In the genomic region with DNA sequence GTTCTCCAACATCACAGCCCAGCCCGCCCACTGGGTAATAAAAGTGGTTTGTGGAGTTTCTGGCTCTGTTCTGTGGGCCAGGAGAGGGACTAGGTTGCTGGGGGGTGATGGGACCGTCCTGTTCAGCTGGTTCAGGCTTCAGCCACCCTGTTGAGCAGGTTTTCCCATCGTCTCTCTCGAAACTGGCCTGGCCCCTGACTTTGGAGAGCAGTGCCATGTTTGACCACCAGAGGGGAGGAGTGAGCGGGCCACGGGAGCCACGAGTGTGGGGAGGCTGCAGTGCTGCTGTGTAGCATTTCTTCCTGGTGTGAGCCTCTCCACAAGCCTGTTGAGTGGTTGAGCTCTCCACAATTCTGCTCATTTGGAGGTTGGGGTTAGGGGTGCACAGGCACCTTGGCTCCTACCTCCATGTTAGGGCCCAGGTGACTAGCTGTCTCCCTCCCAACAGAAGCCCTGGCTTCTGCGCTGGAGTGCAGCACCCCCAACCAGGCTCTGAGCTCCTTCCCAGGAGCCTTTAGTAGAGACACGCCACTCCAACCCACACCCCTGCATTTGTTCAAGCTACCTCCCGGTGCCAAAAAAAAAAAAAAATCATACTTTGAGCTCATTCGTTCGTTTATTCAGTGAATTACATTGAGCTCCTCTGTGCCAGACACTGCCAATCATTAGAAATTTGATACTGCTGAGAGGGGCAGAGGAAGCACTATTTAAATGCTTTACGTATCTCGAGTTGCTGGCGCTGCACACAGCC, we compare ENCODE assay signal across 8 cellular contexts. TPM values are rescaled to one million over a fixed set of nuclear protein-coding genes. Genes with fewer than 3 reads are reported as not detected.
DNase-seq lines count a peak whose midpoint lies in the region; ATAC-seq and TF ChIP-seq lines count a peak whose summit lies in the region.

No MANE protein-coding gene starts in this region.

- TF ChIP-seq RAD21 in neural cell (conservative IDR thresholded peaks at IDR 0.05): peak; percentile 68

- DNase-seq in activated gamma-delta T cell treated with Interleukin-2 at 50 U/mL for 16 hours (peak; percentile 79), activated gamma-delta T cell (lab: John Stamatoyannopoulos, UW) (no peak), HUDEP-2 (lab: John Stamatoyannopoulos, UW; ENCODE audit: unreplicated experiment in 76 of 76) (peak in 66 of 76 experiments; percentile 5 to 86 (median 60)), fibroblast of gingiva (ENCODE audit: low read depth) (peak; percentile 32), stomach (peak; percentile 89)
- peak; percentile 77 for DNase-seq in activated T-cell treated with anti-CD3 and anti-CD28 coated beads, Interleukin-2, amount 50 U/mL, for 4 hours

- H3K27me3 Mint-ChIP-seq in activated T-cell treated with anti-CD3 and anti-CD28 coated beads, Interleukin-2, amount 50 U/mL, for 4 hours (ENCODE audit: low read depth): peaks cover 1% of the 10 kb centered on the region

- no peak overlapping the region for H3K4me2 ChIP-seq in neural cell (ENCODE audit: low read length)

- intact Hi-C loops in stomach (cut with DNase I; ENCODE audit: low total_unique reads): no loop called here

- H3K27ac ChIP-seq in neural cell (ENCODE audit: low read length): no peak overlapping the region
- H3K27ac ChIP-seq in stomach: peak overlapping the region in 3 of 5 donors; percentile 16 to 70 (median 25)

- H3K36me3 Mint-ChIP-seq in activated T-cell treated with anti-CD3 and anti-CD28 coated beads, Interleukin-2, amount 50 U/mL, for 4 hours (ENCODE audit: insufficient read depth): peaks cover 2% of the 10 kb centered on the region

- H3K4me1 Mint-ChIP-seq in activated T-cell treated with anti-CD3 and anti-CD28 coated beads, Interleukin-2, amount 50 U/mL, for 4 hours (ENCODE audit: low read depth): peaks cover 9% of the 10 kb centered on the region

- H3K9ac ChIP-seq in neural cell (ENCODE audit: low read length): no peak overlapping the region

- H3K27me3 ChIP-seq in neural cell (ENCODE audit: insufficient read depth, low read depth, low read length): no peaks in the 10 kb centered on the region
- H3K27me3 ChIP-seq in stomach: peaks cover 0 to 4% (median 0%) of the 10 kb centered on the region in 3 donors

- H3F3A ChIP-seq in neural cell (ENCODE audit: insufficient read depth, low read length, poor library complexity, severe bottlenecking): no peaks in the 10 kb centered on the region

- 25 to 33% (median 32%) methylated on average over 14 to 15 of the region's 15 CpGs for WGBS in stomach, 5 donors

- no peaks in the 10 kb centered on the region for H3K9me3 Mint-ChIP-seq in activated T-cell treated with anti-CD3 and anti-CD28 coated beads, Interleukin-2, amount 50 U/mL, for 4 hours

- no peaks in the 10 kb centered on the region for H4K20me1 ChIP-seq in neural cell (ENCODE audit: insufficient read depth)

- no peak overlapping the region for H2AFZ ChIP-seq in neural cell (ENCODE audit: low read depth, low read length)

- ATAC-seq in activated T-cell treated with anti-CD3 and anti-CD28 coated beads, Interleukin-2, amount 50 U/mL, for 4 hours: peak; percentile 89

- H3K4me3 ChIP-seq in neural cell (ENCODE audit: low read length): no peak overlapping the region
- H3K4me3 ChIP-seq in stomach: no peak overlapping the region

- H3K9me3 ChIP-seq in neural cell (ENCODE audit: low read length): no peaks in the 10 kb centered on the region
- H3K9me3 ChIP-seq in stomach: no peaks in the 10 kb centered on the region

- H3K79me2 ChIP-seq in neural cell (replicated peaks; ENCODE audit: insufficient read depth, low read length): no peaks in the 10 kb centered on the region

- H3K9me2 ChIP-seq in neural cell (ENCODE audit: insufficient read depth, low read length): no peaks in the 10 kb centered on the region

- H3K4me3 Mint-ChIP-seq in activated T-cell treated with anti-CD3 and anti-CD28 coated beads, Interleukin-2, amount 50 U/mL, for 4 hours: no peak overlapping the region

- peaks cover 10 to 22% (median 18%) of the 10 kb centered on the region in 4 donors for H3K4me1 ChIP-seq in stomach

- TF ChIP-seq CTCF in neural cell (IDR thresholded peaks at IDR 0.05; ENCODE audit: poor library complexity, severe bottlenecking) (peak; percentile 81), stomach (IDR thresholded peaks at IDR 0.05) (peak in 6 of 7 experiments; percentile 92 to 99 (median 94))

- H3K36me3 ChIP-seq in neural cell (ENCODE audit: insufficient read depth, low read length): no peaks in the 10 kb centered on the region
- peaks cover 29 to 46% (median 43%) of the 10 kb centered on the region in 4 donors for H3K36me3 ChIP-seq in stomach

- TF ChIP-seq POLR2A in stomach (IDR thresholded peaks at IDR 0.05): no peak

- TF ChIP-seq EP300 in neural cell (conservative IDR thresholded peaks at IDR 0.05; ENCODE audit: poor library complexity, severe bottlenecking): no peak
- TF ChIP-seq EP300 in stomach (IDR thresholded peaks at IDR 0.05): no peak

TF ChIP-seq in PFSK-1, 5 proteins besides CTCF, POLR2A, EP300 and RAD21:
- TF ChIP-seq TAF1 (IDR thresholded peaks at IDR 0.05; ENCODE audit: borderline replicate concordance, insufficient read depth, low read length) (no peak), POLR2AphosphoS5 (IDR thresholded peaks at IDR 0.05; ENCODE audit: low read depth, low read length) (peak; percentile 33; the same call in 1 of the 2 replicates), FOXP2 (optimal IDR thresholded peaks at IDR 0.05; ENCODE audit: borderline replicate concordance, extremely low read depth, extremely low read length, insufficient read depth) (peak; percentile 78)

TF ChIP-seq in neural cell, 6 proteins besides CTCF, POLR2A, EP300 and RAD21:
- peak; percentile 78 for TF ChIP-seq SMC3 (conservative IDR thresholded peaks at IDR 0.05; ENCODE audit: poor library complexity)
- peak; percentile 16 for TF ChIP-seq MXI1 (conservative IDR thresholded peaks at IDR 0.05; ENCODE audit: poor library complexity, severe bottlenecking)
- TF ChIP-seq EZH2 (IDR thresholded peaks at IDR 0.05; ENCODE audit: borderline replicate concordance, insufficient read depth, low read length, poor library complexity, severe bottlenecking): no peak

RNA-seq across cellular contexts. Expression of a gene that starts 13.9 kb away (rescaled TPM):
- polyA plus RNA-seq in PFSK-1 (2012; ENCODE audit: insufficient read length, low read depth): 6.1 TPM
- 10 to 100 TPM; 10.8 to 13.5 (median 12.2) TPM for total RNA-seq in activated T-cell treated with anti-CD3 and anti-CD28 coated beads, Interleukin-2, amount 50 U/mL, for 4 hours
- 0.18 and 0.68 TPM in 2 replicates for polyA plus RNA-seq in neural cell
- polyA minus RNA-seq in neural cell: not detected in 2 replicates
- total RNA-seq in stomach: 100 to 1,000 TPM in 4 of 5 donors, 10 to 100 TPM in 1; 58.6 to 394 (median 178) TPM
- 10 to 100 TPM; 16.8 to 76.8 (median 52.3) TPM for polyA plus RNA-seq in stomach

RNA-seq across cellular contexts. Expression of a gene that starts 16.3 kb away (rescaled TPM):
- polyA plus RNA-seq in PFSK-1 (2012; ENCODE audit: insufficient read length, low read depth): 0.97 TPM
- under 1 TPM; 0.35 to 0.53 (median 0.49) TPM for total RNA-seq in activated T-cell treated with anti-CD3 and anti-CD28 coated beads, Interleukin-2, amount 50 U/mL, for 4 hours
- 1.9 and 2.8 TPM in 2 replicates for polyA plus RNA-seq in neural cell
- polyA minus RNA-seq in neural cell: 1.9 and 2.3 TPM in 2 replicates
- 1 to 10 TPM in 4 of 5 donors, not detected in 1; 1.3 to 3.2 (median 1.7) TPM for total RNA-seq in stomach
- polyA plus RNA-seq in stomach: 10 to 100 TPM in 1 of 3 donors, 1 to 10 TPM in 2; 1.2 to 87.8 (median 1.4) TPM

RNA-seq across cellular contexts. Expression of a gene that starts 29.3 kb away (rescaled TPM):
- polyA plus RNA-seq in PFSK-1 (2012; ENCODE audit: insufficient read length, low read depth): not detected
- not detected for total RNA-seq in activated T-cell treated with anti-CD3 and anti-CD28 coated beads, Interleukin-2, amount 50 U/mL, for 4 hours
- polyA plus RNA-seq in neural cell (not detected in 2 replicates), stomach (1 to 10 TPM in 2 of 3 donors, under 1 TPM in 1; 0.63 to 4.1 (median 1.4) TPM)
- not detected in 2 replicates for polyA minus RNA-seq in neural cell
- 10 to 100 TPM in 1 of 5 donors, 1 to 10 TPM in 1, not detected in 3; 2.2 to 20.0 TPM for total RNA-seq in stomach

RNA-seq across cellular contexts. Expression of a gene that starts 36.5 kb away (rescaled TPM):
- 32.1 TPM for polyA plus RNA-seq in PFSK-1 (2012; ENCODE audit: insufficient read length, low read depth)
- total RNA-seq in activated T-cell treated with anti-CD3 and anti-CD28 coated beads, Interleukin-2, amount 50 U/mL, for 4 hours: 10 to 100 TPM; 15.9 to 16.7 (median 16.4) TPM
- 13.8 and 16.7 TPM in 2 replicates for polyA plus RNA-seq in neural cell
- 43.4 and 55.8 TPM in 2 replicates for polyA minus RNA-seq in neural cell
- 10 to 100 TPM in 4 of 5 donors, 1 to 10 TPM in 1; 1.8 to 24.2 (median 20.3) TPM for total RNA-seq in stomach
- 10 to 100 TPM in 1 of 3 donors, 1 to 10 TPM in 2; 5.7 to 10.8 (median 6.1) TPM for polyA plus RNA-seq in stomach

RNA-seq across cellular contexts. Expression of a gene that starts 50.5 kb away (rescaled TPM):
- 55.5 TPM for polyA plus RNA-seq in PFSK-1 (2012; ENCODE audit: insufficient read length, low read depth)
- 10 to 100 TPM; 49.1 to 62.1 (median 49.9) TPM for total RNA-seq in activated T-cell treated with anti-CD3 and anti-CD28 coated beads, Interleukin-2, amount 50 U/mL, for 4 hours
- polyA plus RNA-seq in neural cell (68.5 and 79.6 TPM in 2 replicates), stomach (10 to 100 TPM; 33.6 to 66.7 (median 53.9) TPM)
- polyA minus RNA-seq in neural cell: 23.6 and 37.9 TPM in 2 replicates
- total RNA-seq in stomach: 10 to 100 TPM; 11.0 to 64.2 (median 22.9) TPM

Comparison
In these comparisons a context has a peak if more than half of its experiments do, and no peak if none do; other contexts are left out.
1. RNA of a gene that starts 13.9 kb away (total RNA-seq): 58.6 to 394 TPM in stomach; 10.8 to 13.5 TPM in activated T-cell treated with anti-CD3 and anti-CD28 coated beads, Interleukin-2, amount 50 U/mL, for 4 hours; every median in the first group is over 4 times any median in the second.